Comparison of ENCODE assay signal across 19 cellular contexts in the genomic region with DNA sequence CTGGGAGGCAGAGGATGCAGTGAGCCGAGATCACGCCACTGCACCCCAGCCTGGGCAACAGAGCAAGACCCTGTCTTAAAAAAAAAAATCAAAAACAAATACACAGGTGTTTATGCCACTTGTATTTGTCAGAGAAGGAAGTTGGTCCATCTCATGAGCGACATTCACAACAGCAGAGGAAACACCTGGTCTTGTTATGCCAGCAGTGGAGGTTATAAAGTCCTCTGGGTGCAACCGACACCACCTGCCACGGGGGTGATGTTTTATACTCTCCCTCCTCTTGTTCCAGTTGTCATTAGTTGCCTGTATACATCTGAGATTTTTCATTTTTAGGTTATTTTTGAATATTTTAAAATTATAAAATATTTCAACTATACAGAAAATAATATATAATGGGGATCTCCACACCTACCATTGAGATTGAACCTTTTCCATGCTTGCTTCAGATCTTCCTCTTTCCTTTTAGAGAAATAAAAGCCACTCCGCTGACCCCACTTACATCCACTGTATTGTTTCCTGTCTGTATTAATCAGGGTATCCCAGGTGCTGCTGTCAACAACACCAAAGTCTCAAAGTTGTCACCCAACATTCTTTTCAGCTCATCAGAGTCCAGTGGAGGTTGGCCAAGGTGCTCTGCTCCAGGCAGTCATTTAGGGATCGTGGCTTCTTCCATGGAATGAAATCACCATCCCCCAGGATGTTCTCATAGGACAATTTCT.
A peak's percentile ranks its signal among the peaks of the same experiment; 100 is the strongest.
DNase-seq lines count a peak whose midpoint lies in the region; ATAC-seq and TF ChIP-seq lines count a peak whose summit lies in the region.
"Had no signal": no experiment of that assay in that cellular context is flagged by ENCODE, and none has a peak within 500 bp of the region (broad histone marks: within the 10 kb centered on the region; RNA-seq: fewer than 3 reads in every experiment).

No MANE protein-coding gene starts in this region.

- H3F3A ChIP-seq in DOHH2 (ENCODE audit: control insufficient read depth, insufficient read depth) (peaks cover 50% of the 10 kb centered on the region), Loucy (ENCODE audit: low read depth) (no peaks in the 10 kb centered on the region)

- H3K9me2 ChIP-seq in DOHH2 (replicated peaks; ENCODE audit: control insufficient read depth, low read length): no peaks in the 10 kb centered on the region
- H3K9me2 ChIP-seq in Loucy (replicated peaks; ENCODE audit: low read depth, low read length): no peaks in the 10 kb centered on the region

- intact Hi-C loops in esophagus squamous epithelium (cut with DNase I): no loop called here

- peaks cover 32% of the 10 kb centered on the region for H3K36me3 ChIP-seq in DOHH2 (ENCODE audit: control insufficient read depth, low read length)
- H3K36me3 ChIP-seq in Loucy (ENCODE audit: insufficient read depth, low read length): no peaks in the 10 kb centered on the region; the same call in 1 of the 2 replicates
- H3K36me3 ChIP-seq in esophagus squamous epithelium: no peaks in the 10 kb centered on the region
- H3K36me3 ChIP-seq: right atrium auricular region, thoracic aorta had no signal

- no peak overlapping the region for H2AFZ ChIP-seq in Loucy (ENCODE audit: low read length)

- no peaks in the 10 kb centered on the region for H4K20me1 ChIP-seq in DOHH2 (ENCODE audit: control insufficient read depth, insufficient read depth, low read depth, low read length)
- H4K20me1 ChIP-seq in Loucy (ENCODE audit: insufficient read depth, low read length, poor library complexity, severe bottlenecking): no peaks in the 10 kb centered on the region

- peak overlapping the region; percentile 73 for H3K4me3 ChIP-seq in DOHH2 (ENCODE audit: low read length)
- H3K4me3 ChIP-seq in Loucy (ENCODE audit: low read length, poor library complexity, severe bottlenecking): peak overlapping the region; percentile 10
- H3K4me3 ChIP-seq in esophagus squamous epithelium: no peak overlapping the region
- H3K4me3 ChIP-seq: K562, right atrium auricular region, thoracic aorta had no signal

- no peaks in the 10 kb centered on the region for H3K27me3 Mint-ChIP-seq in effector memory CD8-positive, alpha-beta T cell
- H3K27me3 Mint-ChIP-seq: activated CD8-positive, alpha-beta T cell treated with anti-CD3 and anti-CD28 coated beads for 36 hours; activated T-cell treated with anti-CD3 and anti-CD28 coated beads, Interleukin-2, amount 50 U/mL, for 24 hours had no signal

- TF ChIP-seq POLR2A in esophagus squamous epithelium (IDR thresholded peaks at IDR 0.05): no peak

- H3K4me2 ChIP-seq in DOHH2 (ENCODE audit: low read length) (peak overlapping the region; percentile 89), Loucy (ENCODE audit: low read depth, low read length, poor library complexity, severe bottlenecking) (peak overlapping the region; percentile 64)

- H3K79me2 ChIP-seq in DOHH2 (ENCODE audit: control insufficient read depth, low read length) (peaks cover 12% of the 10 kb centered on the region), Loucy (ENCODE audit: insufficient read depth, low read length) (no peaks in the 10 kb centered on the region)

- H3K27ac ChIP-seq in DOHH2 (ENCODE audit: low read depth, low read length) (peak overlapping the region; percentile 98), esophagus squamous epithelium (no peak overlapping the region)
- H3K27ac ChIP-seq: right atrium auricular region, thoracic aorta had no signal

- WGBS in esophagus squamous epithelium, 2 donors: 66 to 67% methylated on average over 6 to 7 of the region's 7 CpGs

- no peaks in the 10 kb centered on the region for H3K27me3 ChIP-seq in DOHH2 (ENCODE audit: control insufficient read depth, low read length)
- H3K27me3 ChIP-seq in Loucy (ENCODE audit: insufficient read depth, low read length, poor library complexity, severe bottlenecking): no peaks in the 10 kb centered on the region
- H3K27me3 ChIP-seq in esophagus squamous epithelium: no peaks in the 10 kb centered on the region
- H3K27me3 ChIP-seq: right atrium auricular region had no signal

- no peak for TF ChIP-seq CTCF in DOHH2 (IDR thresholded peaks at IDR 0.05; ENCODE audit: low read depth, low read length, poor library complexity, severe bottlenecking)
- TF ChIP-seq CTCF in Loucy (conservative IDR thresholded peaks at IDR 0.05; ENCODE audit: low read length): no peak
- TF ChIP-seq CTCF in esophagus squamous epithelium (IDR thresholded peaks at IDR 0.05): no peak

- peak; percentile 76 for ATAC-seq in HG02678 (IDR thresholded peaks at IDR 0.05; ENCODE audit: unreplicated experiment)
- peak; percentile 39 for ATAC-seq in effector memory CD8-positive, alpha-beta T cell (replicated peaks)
- ATAC-seq: activated CD8-positive, alpha-beta T cell treated with anti-CD3 and anti-CD28 coated beads for 36 hours; activated naive CD4-positive, alpha-beta T cell treated with anti-CD3 and anti-CD28 coated beads, Interleukin-2, amount 50 U/mL, for 72 hours; K562 had no signal

- H3K9ac ChIP-seq in Loucy (ENCODE audit: low read depth, low read length, poor library complexity, severe bottlenecking): no peak overlapping the region

- H3K4me1 ChIP-seq in DOHH2 (ENCODE audit: control insufficient read depth, low read length) (peaks cover 91% of the 10 kb centered on the region), Loucy (ENCODE audit: insufficient read depth, low read length, poor library complexity, severe bottlenecking) (peaks cover 26% of the 10 kb centered on the region), esophagus squamous epithelium (no peaks in the 10 kb centered on the region)
- H3K4me1 ChIP-seq: right atrium auricular region had no signal

- DNase-seq in effector memory CD8-positive, alpha-beta T cell: no peak
- no peak for DNase-seq in dedifferentiated amniotic fluid mesenchymal stem cell (ENCODE audit: extremely low spot score)
- no peak for DNase-seq in NCI-H345 treated with DMSO at 0.1 percent for 48 hours (lab: John Stamatoyannopoulos, UW; ENCODE audit: unreplicated experiment)
- no peak for DNase-seq in NCI-H2171 (lab: John Stamatoyannopoulos, UW)
- DNase-seq in esophagus squamous epithelium (lab: John Stamatoyannopoulos, UW): no peak
- DNase-seq: ACHN; activated CD8-positive, alpha-beta T cell treated with anti-CD3 and anti-CD28 coated beads for 36 hours; activated T-cell treated with anti-CD3 and anti-CD28 coated beads, Interleukin-2, amount 50 U/mL, for 24 hours; NCI-H1048; NCI-H2107; NCI-H526 treated with DMSO at 0.1 percent for 48 hours; T-helper 9 cell had no signal

- no peak overlapping the region for H3K27ac Mint-ChIP-seq in effector memory CD8-positive, alpha-beta T cell
- H3K27ac Mint-ChIP-seq: activated CD8-positive, alpha-beta T cell treated with anti-CD3 and anti-CD28 coated beads for 36 hours; activated naive CD4-positive, alpha-beta T cell treated with anti-CD3 and anti-CD28 coated beads, Interleukin-2, amount 50 U/mL, for 72 hours; activated T-cell treated with anti-CD3 and anti-CD28 coated beads, Interleukin-2, amount 50 U/mL, for 24 hours had no signal

- H3K9me3 ChIP-seq in DOHH2 (ENCODE audit: control insufficient read depth, insufficient read depth, low read length) (peaks cover 4% of the 10 kb centered on the region; the same call in 1 of the 2 replicates), Loucy (ENCODE audit: insufficient read depth, low read depth, low read length) (peaks cover 8% of the 10 kb centered on the region; the same call in 1 of the 2 replicates), esophagus squamous epithelium (no peaks in the 10 kb centered on the region)

- H3K4me3 Mint-ChIP-seq in effector memory CD8-positive, alpha-beta T cell: no peak overlapping the region
- H3K4me3 Mint-ChIP-seq: activated CD8-positive, alpha-beta T cell treated with anti-CD3 and anti-CD28 coated beads for 36 hours; activated T-cell treated with anti-CD3 and anti-CD28 coated beads, Interleukin-2, amount 50 U/mL, for 24 hours had no signal

- H3K36me3 Mint-ChIP-seq in effector memory CD8-positive, alpha-beta T cell (ENCODE audit: insufficient read depth): peaks cover 2% of the 10 kb centered on the region

- H3K9me3 Mint-ChIP-seq in effector memory CD8-positive, alpha-beta T cell: peaks cover 0 to 3% of the 10 kb centered on the region in 2 donors
- H3K9me3 Mint-ChIP-seq: activated naive CD4-positive, alpha-beta T cell treated with anti-CD3 and anti-CD28 coated beads, Interleukin-2, amount 50 U/mL, for 72 hours had no signal

- H3K4me1 Mint-ChIP-seq in effector memory CD8-positive, alpha-beta T cell (ENCODE audit: low read depth in 2 of 2): no peaks in the 10 kb centered on the region

Comparison
In these comparisons a context has a peak if more than half of its experiments do, and no peak if none do; other contexts are left out.
1. H3K4me3 ChIP-seq: peak in DOHH2 (single experiment) and Loucy (single experiment); none in esophagus squamous epithelium (0 of 4).